15 cellular contexts compared by ENCODE assay signal in the genomic region with DNA sequence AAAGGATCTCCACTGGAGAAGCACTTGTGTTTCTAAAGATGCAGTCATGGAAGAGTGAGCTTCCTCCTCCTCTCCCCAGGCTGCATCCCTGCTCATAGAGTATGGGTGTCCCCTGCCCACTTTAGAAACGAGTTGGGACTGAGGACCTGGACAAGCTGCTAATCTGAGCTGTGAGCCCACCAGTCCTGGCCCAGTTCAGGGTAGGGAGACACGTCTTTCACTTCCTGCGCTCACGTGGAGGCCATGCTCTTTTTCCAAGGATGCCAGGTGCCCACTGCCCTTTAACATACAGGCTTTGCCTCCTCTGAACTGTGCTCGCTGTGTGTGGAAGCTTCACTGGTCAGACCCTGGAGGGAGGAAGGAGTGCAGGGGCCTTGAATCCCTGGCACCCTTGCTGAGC.
"Had no signal": no experiment of that assay in that cellular context is flagged by ENCODE, and none has a peak within 500 bp of the region (broad histone marks: within the 10 kb centered on the region; RNA-seq: fewer than 3 reads in every experiment).

No MANE protein-coding gene starts in this region.

- H3K4me1 ChIP-seq: ascending aorta, colonic mucosa, gastrocnemius medialis, prostate gland had no signal

- H3K9me3 ChIP-seq: ascending aorta, colonic mucosa, gastrocnemius medialis, prostate gland, right atrium auricular region, tibial nerve had no signal

- H3K4me3 ChIP-seq: ascending aorta, colonic mucosa, gastrocnemius medialis, lung, prostate gland, right atrium auricular region, tibial nerve had no signal

- H3K9me3 Mint-ChIP-seq: central memory CD8-positive, alpha-beta T cell; T-helper 2 cell treated with Interferon-gamma antibody and Interleukin-4, amounts not matched to agents 5 μg/mL and 100 μg/mL, for 36 hours; WTC11 had no signal

- H3K27me3 ChIP-seq: ascending aorta, gastrocnemius medialis, right atrium auricular region, tibial nerve had no signal

- H3K36me3 ChIP-seq: ascending aorta, colonic mucosa, gastrocnemius medialis, prostate gland, right atrium auricular region, tibial nerve had no signal

- ATAC-seq: gastrocnemius medialis, left lobe of liver, WTC11 had no signal

- H3K27ac Mint-ChIP-seq: activated CD4-positive, alpha-beta T cell treated with anti-CD3 and anti-CD28 coated beads for 36 hours; T-helper 2 cell treated with Interferon-gamma antibody and Interleukin-4, amounts not matched to agents 5 μg/mL and 100 μg/mL, for 36 hours; WTC11 had no signal

- H3K36me3 Mint-ChIP-seq: WTC11 had no signal

- DNase-seq: activated CD4-positive, alpha-beta T cell treated with anti-CD3 and anti-CD28 coated beads for 36 hours; activated CD8-positive, alpha-beta memory T cell treated with anti-CD3 and anti-CD28 coated beads for 24 hours; colonic mucosa; gastrocnemius medialis; stimulated activated CD4-positive, alpha-beta T cell treated with anti-CD3 and anti-CD28 coated beads, Interleukin-2, amount 100 ng/mL, for 24 hours; stimulated activated naive CD8-positive, alpha-beta T cell treated with anti-CD3 and anti-CD28 coated beads, Interleukin-15, Interleukin-2, amounts not matched to agents 100 U/mL and 50 U/mL, for 24 hours had no signal

- H3K27ac ChIP-seq: ascending aorta, colonic mucosa, gastrocnemius medialis, prostate gland, right atrium auricular region, tibial nerve had no signal

- H3K4me3 Mint-ChIP-seq: activated CD4-positive, alpha-beta T cell treated with anti-CD3 and anti-CD28 coated beads for 36 hours; WTC11 had no signal
